In genomic region chr6:32074996-32075532, GRCh38 we compare ENCODE assay signal across 19 cellular contexts. TPM values are rescaled to one million over a fixed set of nuclear protein-coding genes. Genes with fewer than 3 reads are reported as not detected.
DNase-seq lines count a peak whose midpoint lies in the region; ATAC-seq and TF ChIP-seq lines count a peak whose summit lies in the region.
"Had no signal": no experiment of that assay in that cellular context is flagged by ENCODE, and none has a peak within 500 bp of the region (broad histone marks: within the 10 kb centered on the region; RNA-seq: fewer than 3 reads in every experiment).

No MANE protein-coding gene starts in this region.

- H3F3A ChIP-seq in MM.1S (ENCODE audit: insufficient read depth, low read length), result no peaks in the 10 kb centered on the region

- H3K27me3 ChIP-seq in SJCRH30 (no peaks in the 10 kb centered on the region), neuronal stem cell (ENCODE audit: control insufficient read depth in 3 of 3, insufficient read depth in 3 of 3, low read depth in 1 of 3, low read length in 3 of 3) (peaks cover 0 to 17% (median 0%) of the 10 kb centered on the region in 3 experiments), MM.1S (replicated peaks; ENCODE audit: insufficient read depth, low read length) (peaks cover 91% of the 10 kb centered on the region)
- H3K27me3 ChIP-seq: BLaER1, gastrocnemius medialis, SJSA1 had no signal

- TF ChIP-seq CTCF in fibroblast of mammary gland (conservative IDR thresholded peaks at IDR 0.05; ENCODE audit: control insufficient read depth, insufficient read depth, low read depth, low read length) (no peak), MM.1S (IDR thresholded peaks at IDR 0.05; ENCODE audit: low read length) (no peak)

- no peak overlapping the region for H3K9ac ChIP-seq in neuronal stem cell (ENCODE audit: low read depth, low read length, poor library complexity)
- no peak overlapping the region for H3K9ac ChIP-seq in MM.1S (ENCODE audit: low read length)
- H3K9ac ChIP-seq: BLaER1, parathyroid adenoma had no signal

- H3K14ac ChIP-seq in neuronal stem cell (ENCODE audit: low read length), result no peak overlapping the region

- H3K9me2 ChIP-seq in MM.1S (replicated peaks; ENCODE audit: insufficient read depth, low read length), result no peaks in the 10 kb centered on the region

- H2AFZ ChIP-seq in neuronal stem cell (ENCODE audit: low read length) (no peak overlapping the region), MM.1S (ENCODE audit: low read length) (no peak overlapping the region)
- H2AFZ ChIP-seq: parathyroid adenoma had no signal

- WGBS in neuronal stem cell (ENCODE audit: extremely low coverage in 2 of 2, insufficient read length in 2 of 2, insufficient replicate concordance in 1 of 2), 2 donors, result no CpG with 5 or more reads among the region's 8 CpGs

- H4K91ac ChIP-seq in neuronal stem cell (ENCODE audit: low read depth, low read length, poor library complexity), result no peak overlapping the region

- H3K4ac ChIP-seq in neuronal stem cell (ENCODE audit: low read length), result no peak overlapping the region

- no peaks in the 10 kb centered on the region for H3K79me2 ChIP-seq in MM.1S (ENCODE audit: low read length)
- H3K79me2 ChIP-seq: parathyroid adenoma had no signal

- DNase-seq in GM03348 (ENCODE audit: low spot score), result peak; percentile 82
- peak; percentile 61 to 69 for DNase-seq in SJCRH30
- peak; percentile 20 for DNase-seq in fibroblast of mammary gland (ENCODE audit: low read depth)
- no peak for DNase-seq in neuronal stem cell (ENCODE audit: low spot score)
- DNase-seq in activated T-cell treated with anti-CD3 and anti-CD28 coated beads, Interleukin-2, amount 50 U/mL, for 48 hours, result no peak
- DNase-seq in NCI-H2227 treated with DMSO at 0.1 percent for 48 hours (lab: John Stamatoyannopoulos, UW), result no peak
- no peak for DNase-seq in MM.1S
- DNase-seq: activated CD4-positive, alpha-beta T cell treated with anti-CD3 and anti-CD28 coated beads for 36 hours; activated gamma-delta T cell treated with Interleukin-2 at 50 U/mL for 16 hours; gastrocnemius medialis; lower lobe of right lung; NCI-H2081 treated with DMSO at 0.1 percent for 48 hours; NCI-H510A treated with DMSO at 0.1 percent for 48 hours; stimulated activated CD4-positive, alpha-beta T cell treated with anti-CD3 and anti-CD28 coated beads, Interleukin-2, amount 100 ng/mL, for 48 hours had no signal

- H3K4me2 ChIP-seq in neuronal stem cell (ENCODE audit: insufficient read depth, low read length, poor library complexity, severe bottlenecking) (no peak overlapping the region), MM.1S (ENCODE audit: low read depth, low read length) (no peak overlapping the region)
- H3K4me2 ChIP-seq: BLaER1 had no signal

- H3K79me1 ChIP-seq in neuronal stem cell (ENCODE audit: low read depth, low read length), result no peaks in the 10 kb centered on the region

- H2BK5ac ChIP-seq in neuronal stem cell (ENCODE audit: low read length), result no peak overlapping the region

- H3K18ac ChIP-seq in neuronal stem cell (ENCODE audit: low read length), result peak overlapping the region; percentile 5

- ATAC-seq in GM19397 (IDR thresholded peaks at IDR 0.05; ENCODE audit: unreplicated experiment), result no peak
- ATAC-seq: activated CD4-positive, alpha-beta T cell treated with anti-CD3 and anti-CD28 coated beads for 36 hours; gastrocnemius medialis; K562; lower lobe of right lung had no signal

- no peaks in the 10 kb centered on the region for H4K20me1 ChIP-seq in MM.1S (ENCODE audit: insufficient read depth, low read length)
- H4K20me1 ChIP-seq: BLaER1 had no signal

- H2BK12ac ChIP-seq in neuronal stem cell (ENCODE audit: low read length), result no peak overlapping the region

- no peak overlapping the region for H2AK5ac ChIP-seq in neuronal stem cell (ENCODE audit: low read depth, low read length)

- H3K4me3 ChIP-seq in SJCRH30 (no peak overlapping the region), fibroblast of mammary gland (ENCODE audit: control insufficient read depth, low read depth, low read length) (no peak overlapping the region), neuronal stem cell (ENCODE audit: low read length in 2 of 2) (no peak overlapping the region), MM.1S (ENCODE audit: low read length) (no peak overlapping the region)
- H3K4me3 ChIP-seq: BLaER1, gastrocnemius medialis, K562, lower lobe of right lung, SJSA1 had no signal

- H3K4me1 ChIP-seq in SJCRH30, result peaks cover 48% of the 10 kb centered on the region
- H3K4me1 ChIP-seq in neuronal stem cell (ENCODE audit: control insufficient read depth in 2 of 2, insufficient read depth in 1 of 2, low read depth in 1 of 2, low read length in 2 of 2), result peaks cover 0 to 19% of the 10 kb centered on the region in 2 donors
- no peaks in the 10 kb centered on the region for H3K4me1 ChIP-seq in MM.1S (ENCODE audit: low read length)
- H3K4me1 ChIP-seq: BLaER1, gastrocnemius medialis, lower lobe of right lung, parathyroid adenoma had no signal

- H3K36me3 ChIP-seq in SJCRH30 (no peaks in the 10 kb centered on the region), neuronal stem cell (replicated peaks in 1 of 2; ENCODE audit: control insufficient read depth in 2 of 2, insufficient read depth in 2 of 2, low read length in 2 of 2) (peaks cover 0 to 2% of the 10 kb centered on the region in 2 donors), MM.1S (replicated peaks; ENCODE audit: insufficient read depth, low read length) (no peaks in the 10 kb centered on the region)
- H3K36me3 ChIP-seq: BLaER1, gastrocnemius medialis, SJSA1 had no signal

- H3K23ac ChIP-seq in neuronal stem cell (ENCODE audit: low read depth, low read length, poor library complexity), result no peak overlapping the region

- no peaks in the 10 kb centered on the region for H3K9me3 ChIP-seq in SJCRH30 (replicated peaks)
- no peaks in the 10 kb centered on the region for H3K9me3 ChIP-seq in neuronal stem cell (replicated peaks in 1 of 2; ENCODE audit: control insufficient read depth in 2 of 2, insufficient read depth in 1 of 2, low read depth in 1 of 2, low read length in 2 of 2)
- H3K9me3 ChIP-seq in MM.1S (replicated peaks; ENCODE audit: insufficient read depth, low read length), result no peaks in the 10 kb centered on the region
- H3K9me3 ChIP-seq: BLaER1, gastrocnemius medialis, lower lobe of right lung, SJSA1 had no signal

- H3K27ac ChIP-seq in SJCRH30, result peak overlapping the region; percentile 70
- no peak overlapping the region for H3K27ac ChIP-seq in neuronal stem cell (replicated peaks; ENCODE audit: low read length)
- no peak overlapping the region for H3K27ac ChIP-seq in MM.1S (ENCODE audit: low read length)
- H3K27ac ChIP-seq: BLaER1, lower lobe of right lung, parathyroid adenoma, SJSA1 had no signal

- H2BK120ac ChIP-seq in neuronal stem cell (ENCODE audit: low read depth, low read length), result no peak overlapping the region

- H4K8ac ChIP-seq in neuronal stem cell (ENCODE audit: low read depth, low read length), result no peak overlapping the region

- H2BK15ac ChIP-seq in neuronal stem cell (ENCODE audit: low read length), result no peak overlapping the region

RNA-seq across cellular contexts. Expression of gene TNXB, which starts 34.1 kb away (rescaled TPM):
- 1.6 and 3.3 TPM in 2 replicates for total RNA-seq in SJCRH30 (2014; rRNA removed; shearing (Covaris generic))
- 4.0 TPM for polyA plus RNA-seq in neuronal stem cell (2013, experiment 1 of 2)
- 3.8 TPM for polyA plus RNA-seq in neuronal stem cell (2013, experiment 2 of 2)

RNA-seq across cellular contexts. Expression of gene CYP21A2, which starts 36.8 kb away (rescaled TPM):
- total RNA-seq in SJCRH30 (2014; rRNA removed; shearing (Covaris generic)), result 0.08 TPM in 1 of 2 replicates, not detected in the other
- polyA plus RNA-seq in neuronal stem cell (2013, experiment 1 of 2), result 0.25 TPM
- 0.30 TPM for polyA plus RNA-seq in neuronal stem cell (2013, experiment 2 of 2)
- total RNA-seq: SJSA1 had no signal

RNA-seq across cellular contexts. Expression of gene ATF6B, which starts 53.0 kb away (rescaled TPM):
- 26.1 and 33.0 TPM in 2 replicates for total RNA-seq in SJCRH30 (2014; rRNA removed; shearing (Covaris generic))
- 43.3 TPM for polyA plus RNA-seq in neuronal stem cell (2013, experiment 1 of 2)
- polyA plus RNA-seq in neuronal stem cell (2013, experiment 2 of 2), result 41.6 TPM

RNA-seq across cellular contexts. Expression of gene FKBPL, which starts 55.0 kb away (rescaled TPM):
- 8.2 and 8.7 TPM in 2 replicates for total RNA-seq in SJCRH30 (2014; rRNA removed; shearing (Covaris generic))
- polyA plus RNA-seq in neuronal stem cell (2013, experiment 1 of 2), result 6.4 TPM
- polyA plus RNA-seq in neuronal stem cell (2013, experiment 2 of 2), result 5.8 TPM

Comparison
In these comparisons a context has a peak if more than half of its experiments do, and no peak if none do; other contexts are left out.
1. DNase-seq: peak in GM03348 (single experiment), SJCRH30 (2 of 2) and fibroblast of mammary gland (single experiment); none in neuronal stem cell (single experiment), activated T-cell treated with anti-CD3 and anti-CD28 coated beads, Interleukin-2, amount 50 U/mL, for 48 hours (0 of 2), NCI-H2227 treated with DMSO at 0.1 percent for 48 hours (single experiment) and MM.1S (single experiment).